1 cellular context compared by ENCODE assay signal in genomic region chr5:113053614-113054013, GRCh38.
TF ChIP-seq lines count a peak whose summit lies in the region.

No MANE protein-coding gene starts in this region.

TF ChIP-seq in K562, 482 proteins besides CTCF, POLR2A, EP300 and RAD21 (continued from another document):
- TF ChIP-seq PKNOX1 (IDR thresholded peaks at IDR 0.05) (peak; percentile 30; the same call in 1 of the 2 replicates), ATF7 (IDR thresholded peaks at IDR 0.05) (peak; percentile 28; the same call in 1 of the 2 replicates), KAT2B (IDR thresholded peaks at IDR 0.05; ENCODE audit: low read depth, low read length) (no peak), CAMTA2 (CRISPR knock-in tag; conservative IDR thresholded peaks at IDR 0.05) (no peak), PTRF (tag; IDR thresholded peaks at IDR 0.05) (no peak), HIVEP1 (CRISPR knock-in tag; IDR thresholded peaks at IDR 0.05) (no peak), MNT (conservative IDR thresholded peaks at IDR 0.05) (peak in 1 of 2 experiments; percentile 49; a peak in 1 of 4 replicates), SRF (CRISPR knock-in tag; IDR thresholded peaks at IDR 0.05) (0 out of 4 replicates have a peak, but pooled peaks of 1 of the 2 experiments have one; percentile 4), CLOCK (CRISPR knock-in tag; IDR thresholded peaks at IDR 0.05; ENCODE audit: borderline replicate concordance) (no peak), CEBPB (tag; IDR thresholded peaks at IDR 0.05) (peak; percentile 91), TAF1 (IDR thresholded peaks at IDR 0.05; ENCODE audit: control insufficient read depth, extremely low read depth, insufficient read depth, low read length, severe bottlenecking) (no peak), KLF1 (tag; IDR thresholded peaks at IDR 0.05) (no peak), CREM (IDR thresholded peaks at IDR 0.05; ENCODE audit: low read depth) (peak; percentile 60; the same call in 1 of the 2 replicates), GTF2B (IDR thresholded peaks at IDR 0.05; ENCODE audit: extremely low read depth, insufficient read length) (no peak), NR1H2 (CRISPR knock-in tag; IDR thresholded peaks at IDR 0.05) (no peak), HES1 (IDR thresholded peaks at IDR 0.05; ENCODE audit: low read depth) (no peak), MCM5 (IDR thresholded peaks at IDR 0.05; ENCODE audit: low read depth) (no peak), SRSF1 (IDR thresholded peaks at IDR 0.05; ENCODE audit: low read depth, low read length) (no peak), UBTF (IDR thresholded peaks at IDR 0.05; ENCODE audit: borderline replicate concordance in 1 of 2, low read depth in 2 of 2, low read length in 2 of 2) (no peak), ZNF384 (IDR thresholded peaks at IDR 0.05; ENCODE audit: low read depth, low read length) (no peak), ZNF140 (CRISPR knock-in tag; IDR thresholded peaks at IDR 0.05) (no peak), ZNF77 (CRISPR knock-in tag; IDR thresholded peaks at IDR 0.05) (no peak), ZSCAN32 (CRISPR knock-in tag; IDR thresholded peaks at IDR 0.05) (no peak), SMARCE1 (IDR thresholded peaks at IDR 0.05) (no peak), POU5F1 (IDR thresholded peaks at IDR 0.05; ENCODE audit: borderline replicate concordance, low read depth, low read length, partially characterized antibody) (no peak), ZBTB8A (IDR thresholded peaks at IDR 0.05; ENCODE audit: partially characterized antibody) (no peak), ZNF354B (CRISPR knock-in tag; IDR thresholded peaks at IDR 0.05) (no peak), RB1 (IDR thresholded peaks at IDR 0.05; ENCODE audit: low read depth) (no peak), PRDM10 (IDR thresholded peaks at IDR 0.05; ENCODE audit: partially characterized antibody) (no peak), BRD9 (IDR thresholded peaks at IDR 0.05; ENCODE audit: low read depth, partially characterized antibody) (no peak), NCOR1 (IDR thresholded peaks at IDR 0.05) (no peak), JUND (IDR thresholded peaks at IDR 0.05; ENCODE audit: borderline replicate concordance, low read depth, low read length) (0 out of 2 replicates have a peak, but pooled peaks have one; percentile 3), JUND (tag; IDR thresholded peaks at IDR 0.05; ENCODE audit: borderline replicate concordance, low read depth, low read length) (no peak), RBM15 (IDR thresholded peaks at IDR 0.05; ENCODE audit: insufficient read depth, low read length) (no peak), ZNF212 (CRISPR knock-in tag; IDR thresholded peaks at IDR 0.05) (no peak), CEBPG (CRISPR knock-in tag; IDR thresholded peaks at IDR 0.05) (peak; percentile 47), CEBPG (tag; conservative IDR thresholded peaks at IDR 0.05 in 1 of 2, IDR thresholded peaks at IDR 0.05 in 1 of 2) (peak; percentile 63 to 73), MYNN (IDR thresholded peaks at IDR 0.05) (no peak), MYNN (CRISPR knock-in tag; IDR thresholded peaks at IDR 0.05) (no peak), OTX1 (CRISPR knock-in tag; IDR thresholded peaks at IDR 0.05) (no peak), KDM1A (IDR thresholded peaks at IDR 0.05) (no peak), MCM7 (IDR thresholded peaks at IDR 0.05) (no peak), SAFB (IDR thresholded peaks at IDR 0.05; ENCODE audit: borderline replicate concordance, low read depth, low read length) (no peak), NFXL1 (CRISPR knock-in tag; IDR thresholded peaks at IDR 0.05) (no peak), TFAM (CRISPR knock-in tag; conservative IDR thresholded peaks at IDR 0.05) (no peak), ZNF561 (CRISPR knock-in tag; conservative IDR thresholded peaks at IDR 0.05) (no peak), ATF3 (IDR thresholded peaks at IDR 0.05) (peak; percentile 14; the same call in 1 of the 2 replicates), ATF3 (CRISPR knock-in tag; conservative IDR thresholded peaks at IDR 0.05) (no peak), HDGF (IDR thresholded peaks at IDR 0.05) (no peak), ZNF584 (CRISPR knock-in tag; IDR thresholded peaks at IDR 0.05; ENCODE audit: low read depth) (no peak), ZNF57 (CRISPR knock-in tag; IDR thresholded peaks at IDR 0.05) (no peak), MECOM (CRISPR knock-in tag; IDR thresholded peaks at IDR 0.05) (no peak), SMARCC2 (IDR thresholded peaks at IDR 0.05; ENCODE audit: low read depth) (no peak), NFIC (IDR thresholded peaks at IDR 0.05) (peak; percentile 22; the same call in 1 of the 2 replicates), ZNF3 (CRISPR knock-in tag; IDR thresholded peaks at IDR 0.05) (no peak), SP1 (CRISPR knock-in tag; IDR thresholded peaks at IDR 0.05) (no peak), SRSF9 (IDR thresholded peaks at IDR 0.05; ENCODE audit: borderline replicate concordance, low read depth, low read length) (no peak), YY1 (IDR thresholded peaks at IDR 0.05; ENCODE audit: borderline replicate concordance in 1 of 3, control insufficient read depth in 1 of 3, extremely low read depth in 1 of 3, insufficient read depth in 3 of 3, insufficient read length in 1 of 3, insufficient replicate concordance in 2 of 3, low read depth in 1 of 3, low read length in 2 of 3) (no peak), MXD1 (CRISPR knock-in tag; IDR thresholded peaks at IDR 0.05; ENCODE audit: borderline replicate concordance, poor library complexity, severe bottlenecking) (no peak), ZNF165 (CRISPR knock-in tag; IDR thresholded peaks at IDR 0.05; ENCODE audit: borderline replicate concordance) (no peak), ATF1 (CRISPR knock-in tag; IDR thresholded peaks at IDR 0.05) (no peak), ATF1 (tag; IDR thresholded peaks at IDR 0.05) (peak; percentile 38), E2F1 (CRISPR knock-in tag; IDR thresholded peaks at IDR 0.05) (no peak)
